In the genomic region with DNA sequence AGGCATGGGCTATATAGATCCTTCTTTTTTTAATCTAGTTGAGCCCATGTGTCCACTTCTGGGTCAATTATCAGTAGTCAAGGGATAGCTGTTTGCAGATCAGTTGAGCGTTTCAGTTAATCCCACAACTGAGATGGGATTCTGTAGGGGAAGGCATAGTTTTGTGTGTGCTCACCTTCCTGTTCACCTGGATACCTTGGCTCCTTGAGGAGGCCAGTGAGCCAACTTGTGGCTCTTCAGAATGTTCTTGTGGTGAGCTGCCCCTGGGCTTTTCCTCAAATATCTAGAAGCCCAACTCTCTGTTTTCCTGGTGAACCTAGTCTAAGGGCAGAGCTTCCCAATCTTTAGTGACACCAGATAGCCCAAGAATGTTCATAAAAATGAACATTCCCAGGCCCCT, we compare ENCODE assay signal across 31 cellular contexts.
"Had no signal": no experiment of that assay in that cellular context is flagged by ENCODE, and none has a peak within 500 bp of the region (broad histone marks: within the 10 kb centered on the region; RNA-seq: fewer than 3 reads in every experiment).

No MANE protein-coding gene starts in this region.

- DNase-seq: activated effector memory CD4-positive, alpha-beta T cell treated with anti-CD3 and anti-CD28 coated beads, Interleukin-2, amount 50 U/mL, for 16 hours; activated effector memory CD4-positive, alpha-beta T cell treated with Interleukin-2 at 50 U/mL for 16 hours; activated gamma-delta T cell; activated gamma-delta T cell treated with Interleukin-2 at 50 U/mL for 16 hours; activated naive CD4-positive, alpha-beta T cell; activated naive CD4-positive, alpha-beta T cell treated with anti-CD3 and anti-CD28 coated beads for 36 hours; activated naive CD4-positive, alpha-beta T cell treated with anti-CD3 and anti-CD28 coated beads, Interleukin-2, amount 10 ng/mL, durations not matched to agents 7 days and 5 days; activated naive CD4-positive, alpha-beta T cell treated with anti-CD3 and anti-CD28 coated beads, Interleukin-2, amount 50 U/mL, for 16 hours; activated naive CD4-positive, alpha-beta T cell treated with Interleukin-2 at 50 U/mL for 16 hours; activated naive CD8-positive, alpha-beta T cell treated with anti-CD3 and anti-CD28 coated beads for 36 hours; activated naive CD8-positive, alpha-beta T cell treated with anti-CD3 and anti-CD28 coated beads, Interleukin-2, amount 10 ng/mL, durations not matched to agents 7 days and 5 days; activated naive CD8-positive, alpha-beta T cell treated with anti-CD3 and anti-CD28 coated beads, Interleukin-2, amount 50 U/mL, for 24 hours; activated T-cell treated with anti-CD3 and anti-CD28 coated beads, Interleukin-2, amount 50 U/mL, for 1 hour; activated T-cell treated with anti-CD3 and anti-CD28 coated beads, Interleukin-2, amount 50 U/mL, for 24 hours; activated T-cell treated with anti-CD3 and anti-CD28 coated beads, Interleukin-2, amount 50 U/mL, for 4 hours; activated T-cell treated with anti-CD3 and anti-CD28 coated beads, Interleukin-2, amount 50 U/mL, for 48 hours; activated T-cell treated with anti-CD3 and anti-CD28 coated beads, Interleukin-2, amount 50 U/mL, for 72 hours; adrenal gland; amniotic stem cell; amygdala; anterior cingulate cortex; aorta; body of pancreas; brain microvascular endothelial cell; caudate nucleus; central memory CD4-positive, alpha-beta T cell; cerebellar nuclear complex had no signal

- H3K27ac ChIP-seq: adrenal gland, ascending aorta, body of pancreas, brain microvascular endothelial cell, cardiac muscle cell had no signal

- ATAC-seq: activated naive CD4-positive, alpha-beta T cell treated with anti-CD3 and anti-CD28 coated beads, Interleukin-2, amount 50 U/mL, for 72 hours; activated naive CD8-positive, alpha-beta T cell treated with anti-CD3 and anti-CD28 coated beads, Interleukin-2, amount 50 U/mL, for 24 hours; activated T-cell treated with anti-CD3 and anti-CD28 coated beads, Interleukin-2, amount 50 U/mL, for 4 hours; activated T-cell treated with anti-CD3 and anti-CD28 coated beads, Interleukin-2, amount 50 U/mL, for 72 hours; activated T-helper 17 cell treated with anti-CD3 and anti-CD28 coated beads, Interleukin-2, amount 50 U/mL, for 72 hours; body of pancreas had no signal

- H3K4me3 ChIP-seq: adrenal gland, ascending aorta, body of pancreas, cardiac muscle cell had no signal

- H3K4me1 ChIP-seq: adrenal gland, ascending aorta, body of pancreas had no signal

- H3K27me3 ChIP-seq: adrenal gland, ascending aorta, body of pancreas, brain microvascular endothelial cell, cardiac muscle cell had no signal

- H3K9me3 ChIP-seq: adrenal gland, ascending aorta, body of pancreas had no signal

- H3K36me3 ChIP-seq: adrenal gland, ascending aorta, brain microvascular endothelial cell, cardiac muscle cell had no signal
